ENCODE assay signal across 17 cellular contexts in genomic region chr7:151579642-151580041, GRCh38. TPM values are rescaled to one million over a fixed set of nuclear protein-coding genes. Genes with fewer than 3 reads are reported as not detected.
DNase-seq lines count a peak whose midpoint lies in the region; ATAC-seq and TF ChIP-seq lines count a peak whose summit lies in the region.
"Had no signal": no experiment of that assay in that cellular context is flagged by ENCODE, and none has a peak within 500 bp of the region (broad histone marks: within the 10 kb centered on the region; RNA-seq: fewer than 3 reads in every experiment).

No MANE protein-coding gene starts in this region.

- no TSS peak for BruUV-seq in IMR-90 (replicated peaks; lab: Mats Ljungman, UMichigan)

- H3K56ac ChIP-seq in IMR-90 (ENCODE audit: extremely low read depth, insufficient read depth, low read length): no peak overlapping the region

- H2BK120ac ChIP-seq in IMR-90 (ENCODE audit: low read depth, low read length): no peak overlapping the region

- no peaks in the 10 kb centered on the region for H3K4me1 ChIP-seq in IMR-90 (ENCODE audit: control insufficient read depth, insufficient read depth, low read length)
- peaks cover 0 to 5% of the 10 kb centered on the region in 2 donors for H3K4me1 ChIP-seq in right atrium auricular region

- no peak overlapping the region for H3K23ac ChIP-seq in IMR-90 (ENCODE audit: low read depth, low read length)

- H3K27me3 ChIP-seq in IMR-90 (ENCODE audit: control insufficient read depth, insufficient read depth, low read length): no peaks in the 10 kb centered on the region
- H3K27me3 ChIP-seq in right atrium auricular region: no peaks in the 10 kb centered on the region

- H3K4ac ChIP-seq in IMR-90 (ENCODE audit: low read depth, low read length): no peak overlapping the region

- no peak overlapping the region for H4K91ac ChIP-seq in IMR-90 (ENCODE audit: insufficient read depth, low read depth, low read length)

- no peaks in the 10 kb centered on the region for H4K20me1 ChIP-seq in IMR-90 (ENCODE audit: insufficient read depth, low read length)

- H3K79me1 ChIP-seq in IMR-90 (ENCODE audit: low read depth in 1 of 2, low read length in 2 of 2): peaks cover 26 to 40% of the 10 kb centered on the region in 2 experiments

- no peak overlapping the region for H3K9ac ChIP-seq in IMR-90 (ENCODE audit: low read depth, low read length)

- H2BK5ac ChIP-seq in IMR-90 (ENCODE audit: low read depth, low read length, poor library complexity, severe bottlenecking): no peak overlapping the region

- no peak for TF ChIP-seq CTCF in IMR-90 (conservative IDR thresholded peaks at IDR 0.05; ENCODE audit: low read depth, low read length)
- TF ChIP-seq CTCF in fibroblast of villous mesenchyme (IDR thresholded peaks at IDR 0.05; ENCODE audit: insufficient read depth, low read depth, low read length): no peak
- no peak for TF ChIP-seq CTCF in right atrium auricular region (IDR thresholded peaks at IDR 0.05)

- WGBS in IMR-90 (ENCODE audit: extremely low coverage in 2 of 2, insufficient read length in 1 of 2), 2 experiments: no CpG with 5 or more reads among the region's 2 CpGs

- no peak overlapping the region for H2AK9ac ChIP-seq in IMR-90 (replicated peaks; ENCODE audit: low read depth, low read length, poor library complexity)

- no peak overlapping the region for H3K18ac ChIP-seq in IMR-90 (ENCODE audit: low read depth, low read length)

- no peak overlapping the region for H3K14ac ChIP-seq in IMR-90 (replicated peaks; ENCODE audit: low read depth, low read length)

- peaks cover 7% of the 10 kb centered on the region; the same call in 1 of the 2 replicates for H3K9me3 ChIP-seq in IMR-90 (ENCODE audit: control insufficient read depth, insufficient read depth, low read length)
- peaks cover 0 to 3% of the 10 kb centered on the region in 2 donors for H3K9me3 ChIP-seq in right atrium auricular region

- H4K8ac ChIP-seq in IMR-90 (ENCODE audit: low read depth in 2 of 2, low read length in 2 of 2): no peak overlapping the region

- H2BK20ac ChIP-seq in IMR-90 (ENCODE audit: low read depth, low read length): no peak overlapping the region

- no peak overlapping the region for H3K4me3 ChIP-seq in IMR-90 (ENCODE audit: insufficient read depth, low read depth, low read length)
- H3K4me3 ChIP-seq in fibroblast of villous mesenchyme (ENCODE audit: low read depth, low read length): no peak overlapping the region
- no peak overlapping the region for H3K4me3 ChIP-seq in right atrium auricular region
- H3K4me3 ChIP-seq: PC-9, SK-N-MC had no signal

- H2AFZ ChIP-seq in IMR-90 (replicated peaks; ENCODE audit: low read length, poor library complexity): no peak overlapping the region
- H2AFZ ChIP-seq: PC-9 had no signal

- no peak overlapping the region for H2AK5ac ChIP-seq in IMR-90 (ENCODE audit: low read depth, low read length)

- POLR2A ChIA-PET in IMR-90 (lab: Charles Lee; ENCODE audit: unreplicated experiment): no interaction called here

- H2BK15ac ChIP-seq in IMR-90 (ENCODE audit: low read depth, low read length): no peak overlapping the region

- CTCF ChIA-PET in IMR-90 (lab: Yijun Ruan, JAX): no interaction called here

- TF ChIP-seq POLR2A in IMR-90 (IDR thresholded peaks at IDR 0.05; ENCODE audit: low read depth, low read length): no peak

- no peak for TF ChIP-seq RAD21 in IMR-90 (IDR thresholded peaks at IDR 0.05; ENCODE audit: low read length)

- no peak overlapping the region for H3K4me2 ChIP-seq in IMR-90 (ENCODE audit: low read depth, low read length)
- H3K4me2 ChIP-seq: PC-9 had no signal

- no peak for ATAC-seq in IMR-90 (ENCODE audit: low read depth)

- H3K36me3 ChIP-seq in IMR-90 (ENCODE audit: control insufficient read depth, insufficient read depth, low read length) (peaks cover 3% of the 10 kb centered on the region; the same call in 1 of the 2 replicates), right atrium auricular region (peaks cover 11% of the 10 kb centered on the region)

- intact Hi-C loops in IMR-90 (cut with micrococcal nuclease): no loop called here

- in situ Hi-C loops in IMR-90 (cut with MboI; ENCODE audit: low sequenced_read_pairs): no loop called here

- dilution Hi-C loops in IMR-90 (cut with HindIII; ENCODE audit: low sequenced_read_pairs, unreplicated experiment): no loop called here

- no peak overlapping the region for H3K27ac ChIP-seq in IMR-90 (ENCODE audit: insufficient read depth, low read length)
- H3K27ac ChIP-seq in right atrium auricular region: no peak overlapping the region
- H3K27ac ChIP-seq: PC-9, SK-N-MC had no signal

- no peaks in the 10 kb centered on the region for H3K9me1 ChIP-seq in IMR-90 (ENCODE audit: insufficient read depth, low read length)

- H4K5ac ChIP-seq in IMR-90 (ENCODE audit: low read depth, low read length): no peak overlapping the region

- peak; percentile 23 for DNase-seq in DMS53 (lab: John Stamatoyannopoulos, UW)
- DNase-seq in DMS53 treated with DMSO at 0.1 percent for 48 hours (lab: John Stamatoyannopoulos, UW; ENCODE audit: unreplicated experiment): no peak
- DNase-seq in IMR-90: peak; percentile 20
- peak; percentile 44 for DNase-seq in amniotic epithelial cell (ENCODE audit: low read depth)
- peak; percentile 19 for DNase-seq in fibroblast of villous mesenchyme (ENCODE audit: low read depth)
- no peak for DNase-seq in right atrium auricular region (ENCODE audit: low spot score)
- DNase-seq in NCI-H748 (lab: John Stamatoyannopoulos, UW; ENCODE audit: unreplicated experiment): no peak
- no peak for DNase-seq in activated CD4-positive, CD25-positive, alpha-beta regulatory T cell (lab: John Stamatoyannopoulos, UW)
- DNase-seq: 8988T, C1 segment of cervical spinal cord, DMS153, NCI-H1417, NCI-H2029 treated with DMSO at 0.1 percent for 48 hours, NCI-H226, NCI-H526 treated with DMSO at 0.1 percent for 48 hours, PC-9 had no signal

TF ChIP-seq in IMR-90, 13 proteins besides CTCF, POLR2A, EP300 and RAD21:
- TF ChIP-seq CEBPB (IDR thresholded peaks at IDR 0.05; ENCODE audit: low read depth, low read length) (no peak), ELK1 (IDR thresholded peaks at IDR 0.05; ENCODE audit: borderline replicate concordance, low read depth, low read length) (no peak), FOS (IDR thresholded peaks at IDR 0.05; ENCODE audit: low read depth, low read length) (no peak), RFX5 (IDR thresholded peaks at IDR 0.05; ENCODE audit: low read depth, low read length) (no peak), SMC3 (IDR thresholded peaks at IDR 0.05; ENCODE audit: low read depth, low read length) (no peak), MAFK (IDR thresholded peaks at IDR 0.05; ENCODE audit: low read depth, low read length) (no peak), RCOR1 (IDR thresholded peaks at IDR 0.05; ENCODE audit: insufficient replicate concordance, low read length) (no peak), CHD1 (IDR thresholded peaks at IDR 0.05; ENCODE audit: low read depth, low read length) (no peak), NFE2L2 (IDR thresholded peaks at IDR 0.05; ENCODE audit: low read depth, low read length) (no peak), BHLHE40 (IDR thresholded peaks at IDR 0.05; ENCODE audit: low read depth, low read length) (no peak), MXI1 (IDR thresholded peaks at IDR 0.05; ENCODE audit: borderline replicate concordance, low read depth, low read length) (no peak)
- TF ChIP-seq, protein P1, sequence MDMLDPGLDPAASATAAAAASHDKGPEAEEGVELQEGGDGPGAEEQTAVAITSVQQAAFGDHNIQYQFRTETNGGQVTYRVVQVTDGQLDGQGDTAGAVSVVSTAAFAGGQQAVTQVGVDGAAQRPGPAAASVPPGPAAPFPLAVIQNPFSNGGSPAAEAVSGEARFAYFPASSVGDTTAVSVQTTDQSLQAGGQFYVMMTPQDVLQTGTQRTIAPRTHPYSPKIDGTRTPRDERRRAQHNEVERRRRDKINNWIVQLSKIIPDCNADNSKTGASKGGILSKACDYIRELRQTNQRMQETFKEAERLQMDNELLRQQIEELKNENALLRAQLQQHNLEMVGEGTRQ (IDR thresholded peaks at IDR 0.05; ENCODE audit: low read depth, low read length): no peak

RNA-seq across cellular contexts. Expression of gene RHEB, which starts 59.9 kb away (rescaled TPM):
- total RNA-seq in IMR-90 (2012; rRNA removed) (19.7 and 45.5 TPM in 2 replicates), fibroblast of villous mesenchyme (52.2 and 79.5 TPM in 2 replicates), right atrium auricular region (100 to 1,000 TPM in 1 of 2 donors, 10 to 100 TPM in 1; 77.9 to 128 TPM)
- 56.8 and 67.2 TPM in 2 replicates for polyA plus RNA-seq in IMR-90 (2012; rRNA removed)
- 67.9 and 82.1 TPM in 2 replicates for polyA plus RNA-seq in IMR-90 (2012; cell fraction: cytosol; rRNA removed)
- 15.7 and 32.1 TPM in 2 replicates for polyA plus RNA-seq in IMR-90 (2012; cell fraction: nucleus; rRNA removed; ENCODE audit: low replicate concordance)

Comparison
In these comparisons a context has a peak if more than half of its experiments do, and no peak if none do; other contexts are left out.
1. DNase-seq: peak in DMS53 (single experiment), IMR-90 (single experiment), amniotic epithelial cell (single experiment) and fibroblast of villous mesenchyme (single experiment); none in DMS53 treated with DMSO at 0.1 percent for 48 hours (single experiment), right atrium auricular region (single experiment), NCI-H748 (single experiment) and activated CD4-positive, CD25-positive, alpha-beta regulatory T cell (0 of 4).